ENCODE assay signal across 14 cellular contexts in the genomic region with DNA sequence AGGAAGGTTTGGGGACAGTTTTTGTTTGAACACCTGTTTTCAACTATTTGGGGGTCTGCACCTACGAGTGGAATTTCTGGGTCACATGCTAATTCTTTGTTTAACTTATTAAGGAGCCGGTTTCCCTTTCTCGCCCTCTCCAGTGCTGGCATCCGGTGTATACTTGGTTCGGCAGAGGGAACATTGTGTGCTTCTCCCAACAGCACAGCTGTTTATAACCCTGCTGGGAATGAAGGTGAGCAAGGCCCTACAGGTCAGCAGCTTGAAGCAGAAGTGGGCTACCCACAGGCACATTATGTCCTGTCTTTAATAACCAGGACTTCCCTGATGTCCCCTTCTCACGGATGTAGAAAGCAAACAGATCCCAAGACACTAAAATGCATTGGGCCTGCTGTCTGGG.
DNase-seq lines count a peak whose midpoint lies in the region; ATAC-seq and TF ChIP-seq lines count a peak whose summit lies in the region.
"Had no signal": no experiment of that assay in that cellular context is flagged by ENCODE, and none has a peak within 500 bp of the region (broad histone marks: within the 10 kb centered on the region; RNA-seq: fewer than 3 reads in every experiment).

No MANE protein-coding gene starts in this region.

- no peaks in the 10 kb centered on the region for H3K27me3 Mint-ChIP-seq in stimulated activated naive CD8-positive, alpha-beta T cell treated with anti-CD3 and anti-CD28 coated beads, Interleukin-15, Interleukin-2, amounts not matched to agents 100 ng/mL and 50 ng/mL, for 24 hours
- H3K27me3 Mint-ChIP-seq in brain, result no peaks in the 10 kb centered on the region

- peaks cover 3% of the 10 kb centered on the region for H3K79me2 ChIP-seq in parathyroid adenoma

- H3K27ac ChIP-seq in parathyroid adenoma, result peak overlapping the region; percentile 27
- H3K27ac ChIP-seq in ovary, result no peak overlapping the region

- H3K4me3 ChIP-seq in parathyroid adenoma (ENCODE audit: low read depth, low read length), result no peak overlapping the region
- no peak overlapping the region for H3K4me3 ChIP-seq in ovary

- no peak overlapping the region for H3K9ac ChIP-seq in parathyroid adenoma

- DNase-seq in stimulated activated naive CD8-positive, alpha-beta T cell treated with anti-CD3 and anti-CD28 coated beads, Interleukin-15, Interleukin-2, amounts not matched to agents 100 U/mL and 50 U/mL, for 24 hours, result no peak
- no peak for DNase-seq in Kasumi-1 (lab: John Stamatoyannopoulos, UW)
- DNase-seq in GM19240 (ENCODE audit: insufficient read length, low spot score), result no peak
- DNase-seq in ovary, result no peak
- DNase-seq: Karpas-422, kidney, NCI-H1417, NCI-H2227 treated with DMSO at 0.1 percent for 48 hours, SHP77 treated with DMSO at 0.1 percent for 48 hours, T1000 had no signal

- H3K9me3 ChIP-seq in parathyroid adenoma (ENCODE audit: control insufficient read depth, low read length) (no peaks in the 10 kb centered on the region), ovary (no peaks in the 10 kb centered on the region)

- H3K27me3 ChIP-seq in parathyroid adenoma (ENCODE audit: control insufficient read depth, insufficient read depth, low read length) (no peaks in the 10 kb centered on the region), ovary (no peaks in the 10 kb centered on the region)

- peak overlapping the region; percentile 70 for H2AFZ ChIP-seq in parathyroid adenoma

- H3K27ac Mint-ChIP-seq in stimulated activated naive CD8-positive, alpha-beta T cell treated with anti-CD3 and anti-CD28 coated beads, Interleukin-15, Interleukin-2, amounts not matched to agents 100 ng/mL and 50 ng/mL, for 24 hours, result peak overlapping the region; percentile 68
- peak overlapping the region in 3 of 5 experiments; percentile 9 to 78 (median 76) for H3K27ac Mint-ChIP-seq in brain
- H3K27ac Mint-ChIP-seq: B cell had no signal

- intact Hi-C loops in ovary (cut with DNase I), result no loop called here

- WGBS in ovary, 3 donors, result 60 to 67% (median 66%) methylated on average over 6 of the region's 6 CpGs

- H3K9me3 Mint-ChIP-seq in stimulated activated naive CD8-positive, alpha-beta T cell treated with anti-CD3 and anti-CD28 coated beads, Interleukin-15, Interleukin-2, amounts not matched to agents 100 ng/mL and 50 ng/mL, for 24 hours, result no peaks in the 10 kb centered on the region
- H3K9me3 Mint-ChIP-seq in brain, result no peaks in the 10 kb centered on the region

- no peak for TF ChIP-seq EP300 in ovary (IDR thresholded peaks at IDR 0.05)

- TF ChIP-seq CTCF in brain (conservative IDR thresholded peaks at IDR 0.05) (no peak), parathyroid adenoma (IDR thresholded peaks at IDR 0.05) (no peak), ovary (IDR thresholded peaks at IDR 0.05) (no peak)

- peaks cover 54% of the 10 kb centered on the region for H3K4me1 Mint-ChIP-seq in stimulated activated naive CD8-positive, alpha-beta T cell treated with anti-CD3 and anti-CD28 coated beads, Interleukin-15, Interleukin-2, amounts not matched to agents 100 ng/mL and 50 ng/mL, for 24 hours (ENCODE audit: low read depth)
- H3K4me1 Mint-ChIP-seq in brain, result peaks cover 67% of the 10 kb centered on the region
- H3K4me1 Mint-ChIP-seq: B cell had no signal

- H3K36me3 ChIP-seq in parathyroid adenoma (ENCODE audit: control insufficient read depth, insufficient read depth, low read length) (no peaks in the 10 kb centered on the region), ovary (no peaks in the 10 kb centered on the region)

- H3K4me3 Mint-ChIP-seq in stimulated activated naive CD8-positive, alpha-beta T cell treated with anti-CD3 and anti-CD28 coated beads, Interleukin-15, Interleukin-2, amounts not matched to agents 100 ng/mL and 50 ng/mL, for 24 hours, result no peak overlapping the region
- no peak overlapping the region for H3K4me3 Mint-ChIP-seq in brain
- H3K4me3 Mint-ChIP-seq: B cell had no signal

- no peak overlapping the region for H3K4me2 ChIP-seq in parathyroid adenoma (ENCODE audit: low read length)

- TF ChIP-seq POLR2A in ovary (IDR thresholded peaks at IDR 0.05), result no peak

- no peak for ATAC-seq in stimulated activated naive CD8-positive, alpha-beta T cell treated with anti-CD3 and anti-CD28 coated beads, Interleukin-15, Interleukin-2, amounts not matched to agents 100 U/mL and 50 U/mL, for 24 hours

- H3K36me3 Mint-ChIP-seq in stimulated activated naive CD8-positive, alpha-beta T cell treated with anti-CD3 and anti-CD28 coated beads, Interleukin-15, Interleukin-2, amounts not matched to agents 100 ng/mL and 50 ng/mL, for 24 hours (ENCODE audit: low read depth), result no peaks in the 10 kb centered on the region
- H3K36me3 Mint-ChIP-seq in brain, result no peaks in the 10 kb centered on the region

- H3K4me1 ChIP-seq in parathyroid adenoma, result peaks cover 55% of the 10 kb centered on the region
- no peaks in the 10 kb centered on the region for H3K4me1 ChIP-seq in ovary (ENCODE audit: insufficient read depth)
